ENCODE assay signal across 15 cellular contexts in the genomic region with DNA sequence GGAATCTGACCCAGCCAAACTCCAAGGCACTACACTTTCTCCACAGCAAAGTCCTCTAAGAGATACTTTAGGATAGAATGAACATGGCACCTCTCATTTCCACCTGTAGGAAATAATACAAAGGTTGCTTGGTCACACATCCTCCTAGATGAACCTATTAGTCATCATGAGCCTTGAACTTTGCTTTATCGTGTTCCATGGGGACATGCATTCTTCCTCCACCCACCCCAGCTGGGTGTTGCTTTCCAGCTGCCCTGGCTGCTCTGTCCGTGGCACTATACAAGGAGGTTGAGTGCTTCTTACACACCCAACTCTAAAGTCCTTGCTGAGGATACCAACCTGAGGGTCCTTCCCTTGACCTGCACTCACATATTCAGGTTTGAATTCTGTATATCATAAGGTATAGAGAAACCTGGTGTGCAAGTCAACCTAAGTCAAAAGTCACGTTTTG. TPM values are rescaled to one million over a fixed set of nuclear protein-coding genes. Genes with fewer than 3 reads are reported as not detected.
DNase-seq lines count a peak whose midpoint lies in the region; ATAC-seq, FAIRE-seq and TF ChIP-seq lines count a peak whose summit lies in the region.
"Had no signal": no experiment of that assay in that cellular context is flagged by ENCODE, and none has a peak within 500 bp of the region (broad histone marks: within the 10 kb centered on the region; RNA-seq: fewer than 3 reads in every experiment).

No MANE protein-coding gene starts in this region.

- H3K4me1 Mint-ChIP-seq in astrocyte (ENCODE audit: low read depth, unreplicated experiment): peaks cover 78% of the 10 kb centered on the region
- H3K4me1 Mint-ChIP-seq in activated naive CD8-positive, alpha-beta T cell treated with anti-CD3 and anti-CD28 coated beads, Interleukin-2, amount 50 U/mL, for 24 hours: peaks cover 62% of the 10 kb centered on the region

- H3K4me3 ChIP-seq in astrocyte (ENCODE audit: insufficient read depth, low read depth, low read length) (no peak overlapping the region), right lobe of liver (no peak overlapping the region), transverse colon (no peak overlapping the region), lower lobe of right lung (no peak overlapping the region)
- H3K4me3 ChIP-seq: SK-N-MC had no signal

- peak; percentile 78 for DNase-seq in HT-29 (ENCODE audit: low spot score)
- DNase-seq in astrocyte (ENCODE audit: low read depth): no peak
- no peak for DNase-seq in right lobe of liver
- DNase-seq in transverse colon: peak; percentile 56
- no peak for DNase-seq in activated naive CD8-positive, alpha-beta T cell treated with anti-CD3 and anti-CD28 coated beads, Interleukin-2, amount 50 U/mL, for 24 hours
- no peak for DNase-seq in lower lobe of right lung
- no peak for DNase-seq in NCI-H1105 treated with DMSO at 0.1 percent for 48 hours (lab: John Stamatoyannopoulos, UW)
- DNase-seq: CD8-positive, alpha-beta T cell; NCI-H1436 treated with DMSO at 0.1 percent for 48 hours; NCI-H2081; NCI-H2227 treated with DMSO at 0.1 percent for 48 hours; NCI-H526 had no signal

- H4K20me1 ChIP-seq in astrocyte (ENCODE audit: insufficient read depth, low read length): peaks cover 59% of the 10 kb centered on the region

- intact Hi-C loops in right lobe of liver (cut with DNase I): loop anchor here in 1 of 2 donors (10.0 kb wide), 1 partner anchor 55 kb away; a partner anchor contains a TSS
- intact Hi-C loops in transverse colon (cut with DNase I; ENCODE audit: low total_unique reads): no loop called here
- intact Hi-C loops in lower lobe of right lung (cut with DNase I): no loop called here

- H3K4me2 ChIP-seq in astrocyte (ENCODE audit: low read length): peak overlapping the region; percentile 3

- H2AFZ ChIP-seq in astrocyte (ENCODE audit: low read depth, low read length): no peak overlapping the region

- in situ Hi-C loops in transverse colon (cut with MboI; ENCODE audit: low pct_ligation_motif_present in 1 of 4, low pct_unique_long_range_greater_than_20kb in 1 of 4, low sequenced_read_pairs in 3 of 4): no loop called here

- no peak overlapping the region for H3K9ac ChIP-seq in astrocyte (ENCODE audit: low read length)

- peak; percentile 60 for TF ChIP-seq EP300 in transverse colon (IDR thresholded peaks at IDR 0.05; ENCODE audit: low read depth)

- ATAC-seq in right lobe of liver (peak in 3 of 4 donors; percentile 5 to 55 (median 25)), lower lobe of right lung (no peak)
- ATAC-seq in activated naive CD8-positive, alpha-beta T cell treated with anti-CD3 and anti-CD28 coated beads, Interleukin-2, amount 50 U/mL, for 24 hours: no peak
- ATAC-seq: CD8-positive, alpha-beta T cell; Right ventricle myocardium inferior had no signal

- peak overlapping the region; percentile 90 for H3K27ac Mint-ChIP-seq in astrocyte (ENCODE audit: unreplicated experiment)
- no peak overlapping the region for H3K27ac Mint-ChIP-seq in activated naive CD8-positive, alpha-beta T cell treated with anti-CD3 and anti-CD28 coated beads, Interleukin-2, amount 50 U/mL, for 24 hours
- H3K27ac Mint-ChIP-seq: B cell; CD8-positive, alpha-beta T cell had no signal

- H3K4me1 ChIP-seq in astrocyte (ENCODE audit: insufficient read depth, low read length) (peaks cover 59% of the 10 kb centered on the region), right lobe of liver (peaks cover 0 to 72% (median 39%) of the 10 kb centered on the region in 4 donors), transverse colon (peaks cover 26 to 80% (median 47%) of the 10 kb centered on the region in 4 donors), lower lobe of right lung (peaks cover 77% of the 10 kb centered on the region)

- no peak for TF ChIP-seq POLR2A in right lobe of liver (IDR thresholded peaks at IDR 0.05)
- no peak for TF ChIP-seq POLR2A in transverse colon (IDR thresholded peaks at IDR 0.05)

- WGBS in right lobe of liver (ENCODE audit: insufficient coverage, low coverage, low lambda C conversion rate, missing lambda C conversion rate): 59% methylated on average over 3 of the region's 3 CpGs
- 63 to 67% methylated on average over 1 to 3 of the region's 3 CpGs for WGBS in transverse colon (ENCODE audit: low coverage in 1 of 2), 2 donors

- no peaks in the 10 kb centered on the region for H3K27me3 Mint-ChIP-seq in astrocyte (ENCODE audit: low read depth, unreplicated experiment)
- H3K27me3 Mint-ChIP-seq in activated naive CD8-positive, alpha-beta T cell treated with anti-CD3 and anti-CD28 coated beads, Interleukin-2, amount 50 U/mL, for 24 hours: peaks cover 27% of the 10 kb centered on the region

- H3K9me3 ChIP-seq in astrocyte (ENCODE audit: insufficient read depth, low read depth, low read length) (no peaks in the 10 kb centered on the region), right lobe of liver (no peaks in the 10 kb centered on the region), transverse colon (no peaks in the 10 kb centered on the region), lower lobe of right lung (no peaks in the 10 kb centered on the region)

- H3K27ac ChIP-seq in astrocyte (ENCODE audit: low read depth, low read length) (no peak overlapping the region), right lobe of liver (peak overlapping the region in 1 of 3 donors; percentile 25), transverse colon (peak overlapping the region in 3 of 4 donors; percentile 47 to 69 (median 63)), lower lobe of right lung (no peak overlapping the region)
- H3K27ac ChIP-seq: SK-N-MC had no signal

- H3K9me3 Mint-ChIP-seq in astrocyte (ENCODE audit: unreplicated experiment): no peaks in the 10 kb centered on the region
- no peaks in the 10 kb centered on the region for H3K9me3 Mint-ChIP-seq in activated naive CD8-positive, alpha-beta T cell treated with anti-CD3 and anti-CD28 coated beads, Interleukin-2, amount 50 U/mL, for 24 hours
- H3K9me3 Mint-ChIP-seq: CD8-positive, alpha-beta T cell had no signal

- no peak overlapping the region for H3K4me3 Mint-ChIP-seq in astrocyte (ENCODE audit: unreplicated experiment)
- H3K4me3 Mint-ChIP-seq in activated naive CD8-positive, alpha-beta T cell treated with anti-CD3 and anti-CD28 coated beads, Interleukin-2, amount 50 U/mL, for 24 hours: no peak overlapping the region
- H3K4me3 Mint-ChIP-seq: B cell; CD8-positive, alpha-beta T cell had no signal

- H3K36me3 ChIP-seq in astrocyte (ENCODE audit: insufficient read depth, low read length): no peaks in the 10 kb centered on the region
- H3K36me3 ChIP-seq in right lobe of liver: no peaks in the 10 kb centered on the region
- no peaks in the 10 kb centered on the region for H3K36me3 ChIP-seq in transverse colon
- no peaks in the 10 kb centered on the region for H3K36me3 ChIP-seq in lower lobe of right lung

- no peak for FAIRE-seq in astrocyte (lab: Jason Lieb, UNC)

- peaks cover 63% of the 10 kb centered on the region for H3K79me2 ChIP-seq in astrocyte (ENCODE audit: insufficient read depth, low read length)

- TF ChIP-seq CTCF in astrocyte (IDR thresholded peaks at IDR 0.05; ENCODE audit: insufficient read depth, low read depth, low read length): no peak
- peak in 1 of 4 donors; percentile 23 for TF ChIP-seq CTCF in right lobe of liver (IDR thresholded peaks at IDR 0.05)
- TF ChIP-seq CTCF in transverse colon (IDR thresholded peaks at IDR 0.05): peak in 2 of 5 experiments; percentile 34 to 65
- no peak for TF ChIP-seq CTCF in lower lobe of right lung (IDR thresholded peaks at IDR 0.05)

- H3K27me3 ChIP-seq in astrocyte (ENCODE audit: insufficient read depth, low read length): no peaks in the 10 kb centered on the region
- no peaks in the 10 kb centered on the region for H3K27me3 ChIP-seq in right lobe of liver
- no peaks in the 10 kb centered on the region for H3K27me3 ChIP-seq in transverse colon
- H3K27me3 ChIP-seq in lower lobe of right lung (ENCODE audit: low read depth): no peaks in the 10 kb centered on the region

- peaks cover 9% of the 10 kb centered on the region for H3K36me3 Mint-ChIP-seq in astrocyte (ENCODE audit: low read depth, unreplicated experiment)
- no peaks in the 10 kb centered on the region for H3K36me3 Mint-ChIP-seq in activated naive CD8-positive, alpha-beta T cell treated with anti-CD3 and anti-CD28 coated beads, Interleukin-2, amount 50 U/mL, for 24 hours (ENCODE audit: low read depth)
- H3K36me3 Mint-ChIP-seq: CD8-positive, alpha-beta T cell had no signal

RNA-seq across cellular contexts. Expression of a gene that starts 52.7 kb away (rescaled TPM):
- total RNA-seq in HT-29 (2014; rRNA removed; shearing (Covaris generic)): 18.1 and 20.1 TPM in 2 replicates
- total RNA-seq in astrocyte (47.3 and 55.2 TPM in 2 replicates), right lobe of liver (10 to 100 TPM; 11.0 to 22.5 (median 15.2) TPM), transverse colon (10 to 100 TPM in 3 of 4 donors, 1 to 10 TPM in 1; 8.4 to 34.8 (median 29.7) TPM), lower lobe of right lung (43.9 TPM)

Comparison
In these comparisons a context has a peak if more than half of its experiments do, and no peak if none do; other contexts are left out.
1. DNase-seq: peak in HT-29 (single experiment) and transverse colon (single experiment); none in astrocyte (single experiment), right lobe of liver (0 of 3), activated naive CD8-positive, alpha-beta T cell treated with anti-CD3 and anti-CD28 coated beads, Interleukin-2, amount 50 U/mL, for 24 hours (single experiment), lower lobe of right lung (single experiment) and NCI-H1105 treated with DMSO at 0.1 percent for 48 hours (single experiment).
2. H3K27ac ChIP-seq: peak in transverse colon (3 of 4); none in astrocyte (single experiment) and lower lobe of right lung (single experiment).
3. ATAC-seq: peak in right lobe of liver (3 of 4); none in activated naive CD8-positive, alpha-beta T cell treated with anti-CD3 and anti-CD28 coated beads, Interleukin-2, amount 50 U/mL, for 24 hours (single experiment) and lower lobe of right lung (0 of 2).